24 cellular contexts compared by ENCODE assay signal in genomic region chr1:147565189-147565980, GRCh38.
"Had no signal": no experiment of that assay in that cellular context is flagged by ENCODE, and none has a peak within 500 bp of the region (broad histone marks: within the 10 kb centered on the region; RNA-seq: fewer than 3 reads in every experiment).

No MANE protein-coding gene starts in this region.

- H3K9me3 ChIP-seq: gastroesophageal sphincter, heart right ventricle, left lung, mucosa of descending colon, right lobe of liver, suprapubic skin had no signal

- H3K9ac ChIP-seq: neural progenitor cell, parathyroid adenoma had no signal

- FAIRE-seq: islet of Langerhans had no signal

- H3K36me3 ChIP-seq: gastroesophageal sphincter, heart right ventricle, left lung, neural progenitor cell, right lobe of liver, suprapubic skin had no signal

- H3K4me3 ChIP-seq: dorsolateral prefrontal cortex, gastroesophageal sphincter, heart right ventricle, left lung, mucosa of descending colon, neural progenitor cell, right lobe of liver, smooth muscle cell, suprapubic skin had no signal

- H3K27me3 ChIP-seq: dorsolateral prefrontal cortex, gastroesophageal sphincter, heart right ventricle, neural progenitor cell, right lobe of liver, suprapubic skin had no signal

- H3K4me2 ChIP-seq: neural progenitor cell, smooth muscle cell had no signal

- ATAC-seq: esophagus mucosa; foreskin keratinocyte; gastroesophageal sphincter; heart right ventricle; left cardiac atrium; left lung; mucosa of descending colon; naive thymus-derived CD4-positive, alpha-beta T cell; right lobe of liver; stimulated activated naive CD8-positive, alpha-beta T cell treated with anti-CD3 and anti-CD28 coated beads, Interleukin-15, amount 100 ng/mL, for 72 hours had no signal

- H3K4me1 ChIP-seq: foreskin keratinocyte, gastroesophageal sphincter, left lung, parathyroid adenoma, right lobe of liver, suprapubic skin had no signal

- H2AFZ ChIP-seq: neural progenitor cell, parathyroid adenoma had no signal

- DNase-seq: dorsolateral prefrontal cortex; effector CD4-positive, alpha-beta T cell; foreskin keratinocyte; heart right ventricle; hippocampal formation; left cardiac atrium; left lung; mesenchymal stem cell; mucosa of descending colon; naive thymus-derived CD4-positive, alpha-beta T cell; right lobe of liver; stimulated activated CD4-positive, alpha-beta T cell treated with anti-CD3 and anti-CD28 coated beads, Interleukin-12 subunit alpha, Interleukin-12 subunit beta, amount 100 ng/mL, for 4 hours; stimulated activated CD4-positive, alpha-beta T cell treated with anti-CD3 and anti-CD28 coated beads, Interleukin-1b, Interleukin-23, amount 100 ng/mL, for 48 hours; stimulated activated CD4-positive, alpha-beta T cell treated with anti-CD3 and anti-CD28 coated beads, Interleukin-4, amount 100 ng/mL, for 1 hour; stimulated activated CD8-positive, alpha-beta memory T cell treated with anti-CD3 and anti-CD28 coated beads, Interleukin-4, amount 100 ng/mL, for 48 hours; stimulated activated naive CD4-positive, alpha-beta T cell; stimulated activated naive CD8-positive, alpha-beta T cell treated with anti-CD3 and anti-CD28 coated beads, Interleukin-15, amount 100 ng/mL, for 72 hours had no signal

- H3K27ac ChIP-seq: dorsolateral prefrontal cortex, foreskin keratinocyte, gastroesophageal sphincter, heart right ventricle, left lung, neural progenitor cell, parathyroid adenoma, right lobe of liver, suprapubic skin had no signal
